In the genomic region with DNA sequence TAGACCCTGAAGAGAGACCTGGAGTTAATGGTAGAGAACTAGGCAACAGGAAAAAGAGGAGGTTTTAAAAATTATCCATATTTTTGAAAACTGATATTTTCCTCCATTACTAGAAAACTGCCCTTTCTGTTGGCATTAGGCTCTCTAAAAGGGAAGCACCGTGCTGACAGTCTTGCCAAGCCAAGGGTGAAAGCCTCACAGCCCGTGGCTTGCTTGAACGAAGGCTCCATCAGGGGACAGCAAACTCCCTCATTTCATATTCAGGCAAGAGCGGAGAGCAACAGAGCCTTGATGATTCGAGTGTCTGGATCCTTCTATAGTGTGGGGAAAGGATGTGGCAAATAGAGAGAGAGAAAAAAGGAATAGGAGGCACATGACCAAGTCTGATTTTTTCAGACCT, we compare ENCODE assay signal across 21 cellular contexts.
DNase-seq lines count a peak whose midpoint lies in the region; ATAC-seq and TF ChIP-seq lines count a peak whose summit lies in the region.
"Had no signal": no experiment of that assay in that cellular context is flagged by ENCODE, and none has a peak within 500 bp of the region (broad histone marks: within the 10 kb centered on the region; RNA-seq: fewer than 3 reads in every experiment).

No MANE protein-coding gene starts in this region.

- ATAC-seq in GM18868 (IDR thresholded peaks at IDR 0.05; ENCODE audit: unreplicated experiment) (peak; percentile 24), HG03432 (IDR thresholded peaks at IDR 0.05; ENCODE audit: unreplicated experiment) (peak; percentile 26)
- ATAC-seq: A549, GM23338 had no signal

- H3K4me3 Mint-ChIP-seq in nephron progenitor cell: no peak overlapping the region
- H3K4me3 Mint-ChIP-seq: B cell, GM23338, IgD-negative memory B cell had no signal

- H3K4me1 Mint-ChIP-seq in nephron progenitor cell: peaks cover 6% of the 10 kb centered on the region
- H3K4me1 Mint-ChIP-seq: B cell had no signal

- no peak for TF ChIP-seq CTCF in nephron progenitor cell (IDR thresholded peaks at IDR 0.05)

- no peaks in the 10 kb centered on the region for H3K9me3 Mint-ChIP-seq in nephron progenitor cell
- H3K9me3 Mint-ChIP-seq: IgD-negative memory B cell had no signal

- H3K27me3 Mint-ChIP-seq in nephron progenitor cell (ENCODE audit: low read depth, poor library complexity): peaks cover 31% of the 10 kb centered on the region

- H3K27ac ChIP-seq in angular gyrus (ENCODE audit: low read depth, low read length): peak overlapping the region; percentile 48
- H3K27ac ChIP-seq: A549, Peyer's patch, SJSA1 had no signal

- DNase-seq in pons (ENCODE audit: low spot score): peak; percentile 9
- no peak for DNase-seq in NCI-H1417 (lab: John Stamatoyannopoulos, UW)
- no peak for DNase-seq in MV-4-11 (lab: John Stamatoyannopoulos, UW)
- DNase-seq in NCI-H1092 treated with DMSO at 0.1 percent for 48 hours (lab: John Stamatoyannopoulos, UW): no peak
- no peak for DNase-seq in nephron progenitor cell
- DNase-seq: DMS53, GF-D8, NCI-H1417 treated with DMSO at 0.1 percent for 48 hours, NCI-H187 treated with DMSO at 0.1 percent for 48 hours, NCI-H2227 treated with DMSO at 0.1 percent for 48 hours, NCI-H510A treated with DMSO at 0.1 percent for 48 hours, NCI-H748 treated with DMSO at 0.1 percent for 48 hours, Peyer's patch had no signal

- no peaks in the 10 kb centered on the region for H3K36me3 Mint-ChIP-seq in nephron progenitor cell (ENCODE audit: low read depth)
- H3K36me3 Mint-ChIP-seq: IgD-negative memory B cell had no signal

- H3K27ac Mint-ChIP-seq in nephron progenitor cell: no peak overlapping the region
- H3K27ac Mint-ChIP-seq: B cell, GM23338, IgD-negative memory B cell had no signal
